ENCODE assay signal across 19 cellular contexts in genomic region chr2:174694196-174694878, GRCh38.
A peak's percentile ranks its signal among the peaks of the same experiment; 100 is the strongest.
DNase-seq lines count a peak whose midpoint lies in the region; ATAC-seq, FAIRE-seq and TF ChIP-seq lines count a peak whose summit lies in the region.
"Had no signal": no experiment of that assay in that cellular context is flagged by ENCODE, and none has a peak within 500 bp of the region (broad histone marks: within the 10 kb centered on the region; RNA-seq: fewer than 3 reads in every experiment).

No MANE protein-coding gene starts in this region.

- H2AFZ ChIP-seq in K562 (ENCODE audit: low read depth, low read length) (no peak overlapping the region), trophoblast cell (ENCODE audit: insufficient read depth, low read length, poor library complexity) (no peak overlapping the region)
- H2AFZ ChIP-seq: GM23338 had no signal

- H4K91ac ChIP-seq in trophoblast cell (ENCODE audit: low read depth, low read length) = peak overlapping the region; percentile 50

- no peak overlapping the region for H4K12ac ChIP-seq in trophoblast cell (ENCODE audit: low read depth, low read length)

- no peak overlapping the region for H2BK120ac ChIP-seq in trophoblast cell (ENCODE audit: insufficient read depth, low read length, poor library complexity)

- no peak for TF ChIP-seq RAD21 in K562 (CRISPR knock-in tag; conservative IDR thresholded peaks at IDR 0.05 in 1 of 2, IDR thresholded peaks at IDR 0.05 in 1 of 2)

- peak overlapping the region; percentile 0 for H2BK5ac ChIP-seq in trophoblast cell (ENCODE audit: low read depth, low read length, poor library complexity)

- H3K27me3 ChIP-seq in K562 (ENCODE audit: control insufficient read depth in 2 of 2, insufficient read depth in 2 of 2, low read length in 2 of 2) = peaks cover 0 to 24% of the 10 kb centered on the region in 2 experiments; a peak in 2 of 5 replicates
- H3K27me3 ChIP-seq in trophoblast cell (ENCODE audit: insufficient read depth, low read length) = no peaks in the 10 kb centered on the region
- no peaks in the 10 kb centered on the region for H3K27me3 ChIP-seq in transverse colon
- H3K27me3 ChIP-seq: BE2C had no signal

- no peak overlapping the region for H3K18ac ChIP-seq in trophoblast cell (ENCODE audit: low read length)

- no TSS peak for BruUV-seq in K562 (replicated peaks; lab: Mats Ljungman, UMichigan)

- no peak overlapping the region for H4K8ac ChIP-seq in trophoblast cell (ENCODE audit: low read depth, low read length)

- TF ChIP-seq EP300 in K562 (IDR thresholded peaks at IDR 0.05; ENCODE audit: low read length) (no peak), transverse colon (IDR thresholded peaks at IDR 0.05; ENCODE audit: low read depth) (no peak)

- no peak overlapping the region for H2BK12ac ChIP-seq in trophoblast cell (ENCODE audit: low read length)

- intact Hi-C loops in K562 (cut with micrococcal nuclease) (no loop called here), transverse colon (cut with DNase I; ENCODE audit: low total_unique reads) (no loop called here)

- H3K4ac ChIP-seq in trophoblast cell (ENCODE audit: low read depth, low read length) = no peak overlapping the region

- DNase-seq in RPMI7951 (ENCODE audit: low read depth) = peak; percentile 27
- DNase-seq in K562 (ENCODE audit: extremely low read depth in 1 of 4, low spot score in 3 of 4) = no peak
- peak; percentile 86 for DNase-seq in islet precursor cell
- DNase-seq in trophoblast cell = peak; percentile 93 to 98
- no peak for DNase-seq in transverse colon
- DNase-seq: BE2C; CD4-positive, alpha-beta memory T cell; DMS153; DMS79 treated with DMSO at 0.1 percent for 48 hours; EL; GDM1; H9 had no signal

- CTCF ChIA-PET in K562 (lab: Yijun Ruan, JAX; ENCODE audit: low intra/inter-chr PET ratio) = no interaction called here

- H3K14ac ChIP-seq in trophoblast cell (ENCODE audit: low read length) = no peak overlapping the region

- no peak overlapping the region for H3K9ac ChIP-seq in K562 (ENCODE audit: insufficient read depth in 1 of 2, low read depth in 2 of 2, low read length in 2 of 2)
- H3K9ac ChIP-seq in trophoblast cell (ENCODE audit: low read length) = no peak overlapping the region

- no peak for TF ChIP-seq POLR2A in K562 (conservative IDR thresholded peaks at IDR 0.05)
- no peak for TF ChIP-seq POLR2A in transverse colon (IDR thresholded peaks at IDR 0.05)

- H3K27ac ChIP-seq in K562 (ENCODE audit: extremely low read depth, low read depth, low read length) = no peak overlapping the region
- no peak overlapping the region for H3K27ac ChIP-seq in trophoblast cell (ENCODE audit: low read depth, low read length)
- H3K27ac ChIP-seq in transverse colon = no peak overlapping the region
- H3K27ac ChIP-seq: A549, C4-2B, HL-60 had no signal

- FAIRE-seq in K562 (lab: Jason Lieb, UNC) = no peak
- FAIRE-seq: A549, GM12892 had no signal

- peaks cover 5% of the 10 kb centered on the region for H3K79me1 ChIP-seq in trophoblast cell (ENCODE audit: low read length)

- POLR2A ChIA-PET in K562 (lab: Yijun Ruan, JAX) = no interaction called here

- no peaks in the 10 kb centered on the region for H3K9me1 ChIP-seq in K562 (ENCODE audit: control insufficient read depth, insufficient read depth, low read length)

- no peak overlapping the region for H3K4me3 ChIP-seq in K562
- H3K4me3 ChIP-seq in trophoblast cell (ENCODE audit: low read depth, low read length) = no peak overlapping the region
- H3K4me3 ChIP-seq in transverse colon = no peak overlapping the region
- H3K4me3 ChIP-seq: A549, GM23338 had no signal

- H3K4me1 ChIP-seq in K562 (replicated peaks in 1 of 2; ENCODE audit: control insufficient read depth in 2 of 2, insufficient read depth in 2 of 2, low read length in 2 of 2) (no peaks in the 10 kb centered on the region), trophoblast cell (ENCODE audit: control insufficient read depth in 1 of 2, insufficient read depth in 2 of 2, low read length in 2 of 2) (peaks cover 9 to 25% of the 10 kb centered on the region in 2 experiments), transverse colon (no peaks in the 10 kb centered on the region)
- H3K4me1 ChIP-seq: A549, BE2C had no signal

- H3K79me2 ChIP-seq in K562 (ENCODE audit: control insufficient read depth, insufficient read depth, low read length) = no peaks in the 10 kb centered on the region
- H3K79me2 ChIP-seq in trophoblast cell (ENCODE audit: control insufficient read depth, insufficient read depth, low read length, poor library complexity) = no peaks in the 10 kb centered on the region

- H3K9me3 ChIP-seq in K562 (replicated peaks; ENCODE audit: control insufficient read depth, insufficient read depth, low read depth, low read length) (no peaks in the 10 kb centered on the region), trophoblast cell (ENCODE audit: insufficient read depth, low read depth, low read length) (no peaks in the 10 kb centered on the region), transverse colon (no peaks in the 10 kb centered on the region)
- H3K9me3 ChIP-seq: A549, BE2C had no signal

- TF ChIP-seq CTCF in K562 (IDR thresholded peaks at IDR 0.05 in 2 of 3, conservative IDR thresholded peaks at IDR 0.05 in 1 of 3; ENCODE audit: insufficient read depth in 2 of 3, low read depth in 1 of 3, low read length in 3 of 3) (no peak), transverse colon (IDR thresholded peaks at IDR 0.05) (no peak)

- no peak overlapping the region for H3K23ac ChIP-seq in trophoblast cell (ENCODE audit: low read length)

- ATAC-seq in K562 (no peak), HG02588 (IDR thresholded peaks at IDR 0.05; ENCODE audit: unreplicated experiment) (no peak), HG03354 (IDR thresholded peaks at IDR 0.05; ENCODE audit: poor library complexity, severe bottlenecking, unreplicated experiment) (no peak)
- ATAC-seq: A549, GM23338 had no signal

- no peak overlapping the region for H2AK5ac ChIP-seq in trophoblast cell (ENCODE audit: low read length)

- H3K36me3 ChIP-seq in K562 (ENCODE audit: control insufficient read depth, insufficient read depth, low read length) = no peaks in the 10 kb centered on the region
- H3K36me3 ChIP-seq in trophoblast cell (ENCODE audit: control insufficient read depth in 1 of 2, insufficient read depth in 2 of 2, low read length in 2 of 2) = no peaks in the 10 kb centered on the region
- no peaks in the 10 kb centered on the region for H3K36me3 ChIP-seq in transverse colon
- H3K36me3 ChIP-seq: BE2C had no signal

- 1% methylated on average over 5 of the region's 5 CpGs for WGBS in K562 (ENCODE audit: insufficient coverage, low coverage, missing lambda C conversion rate)
- no CpG with 5 or more reads among the region's 5 CpGs for WGBS in trophoblast cell (ENCODE audit: extremely low coverage, insufficient coverage, insufficient read length)
- WGBS in transverse colon (ENCODE audit: low coverage in 1 of 2), 2 donors = 76% methylated on average over 5 of the region's 5 CpGs; no CpG with 5 or more reads in 1 of the 2 donors

- H4K20me1 ChIP-seq in K562 (replicated peaks; ENCODE audit: control insufficient read depth, insufficient read depth, low read length) = no peaks in the 10 kb centered on the region

- in situ Hi-C loops in K562 (cut with MboI) (loop anchor here (10.0 kb wide), 1 partner anchor 230 kb away; no protein-coding TSS in a partner anchor), transverse colon (cut with MboI; ENCODE audit: low pct_ligation_motif_present in 1 of 4, low pct_unique_long_range_greater_than_20kb in 1 of 4, low sequenced_read_pairs in 3 of 4) (loop anchor here (5.0 to 25.0 kb wide), 4 partner anchors 107 to 232 kb away; partner anchors contain the start of gene WIPF1 (in 1 of the 4))

- no peak overlapping the region for H3K4me2 ChIP-seq in K562 (ENCODE audit: insufficient read depth, low read length)
- no peak overlapping the region for H3K4me2 ChIP-seq in trophoblast cell (ENCODE audit: low read length)
- H3K4me2 ChIP-seq: A549, GM23338 had no signal

TF ChIP-seq in K562, 482 proteins besides CTCF, POLR2A, EP300 and RAD21:
- TF ChIP-seq PHTF2 (CRISPR knock-in tag; IDR thresholded peaks at IDR 0.05) (no peak), ATF3 (IDR thresholded peaks at IDR 0.05) (peak; percentile 34; the same call in 1 of the 2 replicates), ATF3 (CRISPR knock-in tag; conservative IDR thresholded peaks at IDR 0.05) (no peak), ZSCAN32 (CRISPR knock-in tag; IDR thresholded peaks at IDR 0.05) (no peak), AFF1 (IDR thresholded peaks at IDR 0.05; ENCODE audit: low read depth in 1 of 2, partially characterized antibody in 2 of 2) (no peak), ATF7 (IDR thresholded peaks at IDR 0.05) (peak; percentile 26; the same call in 1 of the 2 replicates)

Comparison
In these comparisons a context has a peak if more than half of its experiments do, and no peak if none do; other contexts are left out.
1. DNase-seq: peak in RPMI7951 (single experiment), islet precursor cell (single experiment) and trophoblast cell (2 of 2); none in K562 (0 of 4) and transverse colon (single experiment).